In the genomic region with DNA sequence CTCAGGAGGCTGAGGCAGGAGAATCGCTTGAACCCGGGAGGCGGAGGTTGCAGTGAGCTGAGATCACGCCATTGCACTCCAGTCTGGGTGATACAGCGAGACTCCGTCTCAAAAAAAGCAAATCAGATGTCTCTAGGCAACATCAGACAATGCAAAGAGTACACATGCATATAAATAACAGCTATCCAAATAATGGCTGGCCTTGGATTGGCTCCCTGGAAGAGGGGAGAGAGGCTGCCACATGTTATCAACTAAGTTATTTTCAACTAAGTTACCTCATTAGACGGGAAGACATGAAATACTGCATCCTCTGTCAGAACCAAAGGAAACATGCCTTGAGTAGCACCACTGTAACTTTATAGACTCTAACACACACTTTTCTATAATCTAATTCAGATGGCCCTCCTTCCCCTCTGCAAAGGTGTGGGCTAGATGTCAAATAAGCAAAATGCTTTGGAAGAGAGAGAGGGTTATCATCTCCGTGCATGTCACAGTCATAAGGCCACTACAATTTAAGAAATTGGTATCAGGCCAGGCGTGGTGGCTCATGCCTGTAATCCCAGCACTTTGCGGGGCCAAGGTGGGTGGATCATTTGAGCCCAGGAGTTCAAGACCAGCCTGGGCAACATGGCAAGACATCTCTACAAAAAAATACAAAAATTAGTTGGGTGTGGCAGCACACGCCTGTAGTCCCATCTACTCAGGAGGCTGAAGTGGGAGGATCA, we compare ENCODE assay signal across 25 cellular contexts.
"Had no signal": no experiment of that assay in that cellular context is flagged by ENCODE, and none has a peak within 500 bp of the region (broad histone marks: within the 10 kb centered on the region; RNA-seq: fewer than 3 reads in every experiment).

No MANE protein-coding gene starts in this region.

- H3K4me3 Mint-ChIP-seq: activated CD4-positive, alpha-beta T cell treated with anti-CD3 and anti-CD28 coated beads, Interleukin-2, amount 10 ng/mL, durations not matched to agents 7 days and 5 days; natural killer cell had no signal

- H3K27me3 ChIP-seq: gastroesophageal sphincter, neutrophil, pancreas, right lobe of liver, stomach, suprapubic skin, transverse colon, uterus had no signal

- DNase-seq: activated CD4-positive, alpha-beta T cell treated with anti-CD3 and anti-CD28 coated beads, Interleukin-2, amount 10 ng/mL, durations not matched to agents 7 days and 5 days; activated CD4-positive, CD25-positive, alpha-beta regulatory T cell treated with anti-CD3 and anti-CD28 coated beads, Interleukin-2, amount 50 U/mL, for 72 hours; activated naive CD4-positive, alpha-beta T cell; activated T-cell treated with anti-CD3 and anti-CD28 coated beads, Interleukin-2, amount 50 U/mL, for 1 hour; cortex of kidney; head of caudate nucleus; islet precursor cell; left colon; lower lobe of right lung; mesendoderm; natural killer cell; pancreas; psoas muscle; right lobe of liver; small intestine; stimulated activated CD4-positive, alpha-beta T cell treated with anti-CD3 and anti-CD28 coated beads, Interleukin-2, amount 100 ng/mL, for 24 hours; stomach; transverse colon; uterus; WERI-Rb-1 had no signal

- H3K36me3 ChIP-seq: lower lobe of right lung, pancreas, right lobe of liver, suprapubic skin, transverse colon, uterus, WERI-Rb-1 had no signal

- H3K9me3 Mint-ChIP-seq: activated T-helper 2 cell treated with anti-CD3 and anti-CD28 coated beads, Interferon-gamma antibody, Interleukin-2, Interleukin-4, amounts not matched to agents 10 μg/mL and 5 μg/mL and 100 μg/mL, durations not matched to agents 14 hours and 24 hours and 36 hours; natural killer cell; stimulated activated effector memory CD8-positive, alpha-beta T cell treated with anti-CD3 and anti-CD28 coated beads, Interleukin-12 subunit alpha, Interleukin-12 subunit beta, amount 100 ng/mL, for 72 hours had no signal

- H3K4me3 ChIP-seq: gastroesophageal sphincter, lower lobe of right lung, pancreas, psoas muscle, right lobe of liver, stomach, suprapubic skin, transverse colon, uterus had no signal

- H3K9me3 ChIP-seq: gastroesophageal sphincter, lower lobe of right lung, neutrophil, pancreas, psoas muscle, right lobe of liver, stomach, suprapubic skin, transverse colon, uterus had no signal

- H3K27me3 Mint-ChIP-seq: activated CD4-positive, alpha-beta T cell treated with anti-CD3 and anti-CD28 coated beads, Interleukin-2, amount 10 ng/mL, durations not matched to agents 7 days and 5 days had no signal

- H3K27ac ChIP-seq: gastroesophageal sphincter, neutrophil, pancreas, psoas muscle, right lobe of liver, stomach, suprapubic skin, transverse colon, uterus, WERI-Rb-1 had no signal

- H3K27ac Mint-ChIP-seq: natural killer cell had no signal

- H3K4me1 ChIP-seq: pancreas, suprapubic skin, uterus had no signal

- ATAC-seq: gastroesophageal sphincter, left colon, lower lobe of right lung, natural killer cell, pancreas, psoas muscle, right lobe of liver had no signal
